32 cellular contexts compared by ENCODE assay signal in the genomic region with DNA sequence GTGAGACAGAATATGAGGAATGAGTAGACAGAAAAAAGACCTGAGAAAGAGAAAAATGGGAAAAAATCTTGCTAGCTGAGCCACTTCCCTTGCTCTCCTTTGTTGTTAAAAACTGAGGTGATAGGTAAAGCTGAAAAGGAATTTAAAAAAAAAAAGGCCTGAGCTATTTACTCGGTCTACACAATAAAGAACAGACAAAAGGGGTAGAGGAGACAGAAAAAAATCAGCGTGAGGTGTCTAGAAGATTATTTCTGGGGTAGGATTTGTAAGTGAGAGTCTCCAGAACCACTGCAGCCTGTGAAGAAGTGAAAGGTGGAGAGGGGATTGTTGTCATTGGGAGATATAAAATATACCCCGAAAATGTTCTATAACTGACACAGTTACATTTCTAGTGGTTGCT.
"Had no signal": no experiment of that assay in that cellular context is flagged by ENCODE, and none has a peak within 500 bp of the region (broad histone marks: within the 10 kb centered on the region; RNA-seq: fewer than 3 reads in every experiment).

No MANE protein-coding gene starts in this region.

- H3K9me3 ChIP-seq: ascending aorta, breast epithelium, esophagus squamous epithelium, gastroesophageal sphincter, heart right ventricle had no signal

- FAIRE-seq: endometrium, endothelial cell of umbilical vein had no signal

- H3K4me1 Mint-ChIP-seq: activated CD4-positive, alpha-beta memory T cell treated with anti-CD3 and anti-CD28 coated beads, Interleukin-2, amount 10 ng/mL, durations not matched to agents 7 days and 5 days; activated CD4-positive, alpha-beta T cell treated with anti-CD3 and anti-CD28 coated beads, Interleukin-2, amount 10 ng/mL, durations not matched to agents 7 days and 5 days; activated naive CD4-positive, alpha-beta T cell treated with anti-CD3 and anti-CD28 coated beads, Interleukin-2, amount 10 ng/mL, durations not matched to agents 7 days and 5 days; activated naive CD8-positive, alpha-beta T cell treated with anti-CD3 and anti-CD28 coated beads, Interleukin-2, amount 10 ng/mL, durations not matched to agents 7 days and 5 days; brain had no signal

- DNase-seq: activated CD4-positive, alpha-beta memory T cell treated with anti-CD3 and anti-CD28 coated beads, Interleukin-2, amount 10 ng/mL, durations not matched to agents 7 days and 5 days; activated CD4-positive, alpha-beta T cell treated with anti-CD3 and anti-CD28 coated beads for 1 hour; activated CD4-positive, alpha-beta T cell treated with anti-CD3 and anti-CD28 coated beads for 4 hours; activated CD4-positive, alpha-beta T cell treated with anti-CD3 and anti-CD28 coated beads, Interleukin-2, amount 10 ng/mL, durations not matched to agents 7 days and 5 days; activated CD4-positive, alpha-beta T cell treated with anti-CD3 and anti-CD28 coated beads, Interleukin-2, amount 50 U/mL, for 4 hours; activated CD8-positive, alpha-beta memory T cell treated with anti-CD3 and anti-CD28 coated beads, Interleukin-2, amount 50 U/mL, for 48 hours; activated gamma-delta T cell; activated naive CD4-positive, alpha-beta T cell; activated naive CD4-positive, alpha-beta T cell treated with anti-CD3 and anti-CD28 coated beads, Interleukin-2, amount 10 ng/mL, durations not matched to agents 7 days and 5 days; activated naive CD8-positive, alpha-beta T cell treated with anti-CD3 and anti-CD28 coated beads, Interleukin-2, amount 10 ng/mL, durations not matched to agents 7 days and 5 days; activated T-cell treated with anti-CD3 and anti-CD28 coated beads for 4 hours; activated T-cell treated with anti-CD3 and anti-CD28 coated beads, Interleukin-2, amount 50 U/mL, for 24 hours; activated T-cell treated with anti-CD3 and anti-CD28 coated beads, Interleukin-2, amount 50 U/mL, for 72 hours; central memory CD4-positive, alpha-beta T cell; cerebellar nuclear complex; dermis blood vessel endothelial cell; effector CD4-positive, alpha-beta T cell; effector memory CD8-positive, alpha-beta T cell; esophagus squamous epithelium; foreskin melanocyte; heart right ventricle; T-helper 2 cell had no signal

- H3K9me3 Mint-ChIP-seq: activated CD4-positive, alpha-beta memory T cell treated with anti-CD3 and anti-CD28 coated beads, Interleukin-2, amount 10 ng/mL, durations not matched to agents 7 days and 5 days; activated CD4-positive, alpha-beta T cell treated with anti-CD3 and anti-CD28 coated beads, Interleukin-2, amount 10 ng/mL, durations not matched to agents 7 days and 5 days; activated naive CD4-positive, alpha-beta T cell treated with anti-CD3 and anti-CD28 coated beads, Interleukin-2, amount 10 ng/mL, durations not matched to agents 7 days and 5 days; activated naive CD4-positive, alpha-beta T cell treated with anti-CD3 and anti-CD28 coated beads, Interleukin-2, amount 50 U/mL, for 72 hours; activated naive CD8-positive, alpha-beta T cell treated with anti-CD3 and anti-CD28 coated beads, Interleukin-2, amount 10 ng/mL, durations not matched to agents 7 days and 5 days; activated T-cell treated with anti-CD3 and anti-CD28 coated beads, Interleukin-2, amount 50 U/mL, for 24 hours; activated T-cell treated with anti-CD3 and anti-CD28 coated beads, Interleukin-2, amount 50 U/mL, for 72 hours; brain; effector memory CD8-positive, alpha-beta T cell had no signal

- H3K27ac ChIP-seq: ascending aorta, breast epithelium, cardiac muscle cell, coronary artery, epithelial cell of prostate, esophagus squamous epithelium, gastroesophageal sphincter, heart right ventricle had no signal

- H3K36me3 ChIP-seq: ascending aorta, breast epithelium, cardiac muscle cell, esophagus squamous epithelium, gastroesophageal sphincter, heart right ventricle had no signal

- H3K36me3 Mint-ChIP-seq: activated naive CD4-positive, alpha-beta T cell treated with anti-CD3 and anti-CD28 coated beads, Interleukin-2, amount 10 ng/mL, durations not matched to agents 7 days and 5 days; activated naive CD4-positive, alpha-beta T cell treated with anti-CD3 and anti-CD28 coated beads, Interleukin-2, amount 50 U/mL, for 72 hours; activated naive CD8-positive, alpha-beta T cell treated with anti-CD3 and anti-CD28 coated beads, Interleukin-2, amount 10 ng/mL, durations not matched to agents 7 days and 5 days; brain had no signal

- H3K27ac Mint-ChIP-seq: activated CD4-positive, alpha-beta memory T cell treated with anti-CD3 and anti-CD28 coated beads, Interleukin-2, amount 10 ng/mL, durations not matched to agents 7 days and 5 days; activated CD4-positive, alpha-beta T cell treated with anti-CD3 and anti-CD28 coated beads, Interleukin-2, amount 10 ng/mL, durations not matched to agents 7 days and 5 days; activated naive CD4-positive, alpha-beta T cell treated with anti-CD3 and anti-CD28 coated beads, Interleukin-2, amount 10 ng/mL, durations not matched to agents 7 days and 5 days; activated naive CD4-positive, alpha-beta T cell treated with anti-CD3 and anti-CD28 coated beads, Interleukin-2, amount 50 U/mL, for 72 hours; activated naive CD8-positive, alpha-beta T cell treated with anti-CD3 and anti-CD28 coated beads, Interleukin-2, amount 10 ng/mL, durations not matched to agents 7 days and 5 days; activated T-cell treated with anti-CD3 and anti-CD28 coated beads, Interleukin-2, amount 50 U/mL, for 24 hours; activated T-cell treated with anti-CD3 and anti-CD28 coated beads, Interleukin-2, amount 50 U/mL, for 72 hours; brain; effector memory CD8-positive, alpha-beta T cell had no signal

- H3K4me3 Mint-ChIP-seq: activated CD4-positive, alpha-beta memory T cell treated with anti-CD3 and anti-CD28 coated beads, Interleukin-2, amount 10 ng/mL, durations not matched to agents 7 days and 5 days; activated CD4-positive, alpha-beta T cell treated with anti-CD3 and anti-CD28 coated beads, Interleukin-2, amount 10 ng/mL, durations not matched to agents 7 days and 5 days; activated naive CD4-positive, alpha-beta T cell treated with anti-CD3 and anti-CD28 coated beads, Interleukin-2, amount 10 ng/mL, durations not matched to agents 7 days and 5 days; activated naive CD8-positive, alpha-beta T cell treated with anti-CD3 and anti-CD28 coated beads, Interleukin-2, amount 10 ng/mL, durations not matched to agents 7 days and 5 days; activated T-cell treated with anti-CD3 and anti-CD28 coated beads, Interleukin-2, amount 50 U/mL, for 24 hours; activated T-cell treated with anti-CD3 and anti-CD28 coated beads, Interleukin-2, amount 50 U/mL, for 72 hours; brain; effector memory CD8-positive, alpha-beta T cell had no signal

- H3K27me3 ChIP-seq: ascending aorta, breast epithelium, cardiac muscle cell, gastroesophageal sphincter had no signal

- H3K4me1 ChIP-seq: ascending aorta, breast epithelium, gastroesophageal sphincter, heart right ventricle had no signal

- ATAC-seq: activated naive CD4-positive, alpha-beta T cell treated with anti-CD3 and anti-CD28 coated beads, Interleukin-2, amount 50 U/mL, for 72 hours; activated T-cell treated with anti-CD3 and anti-CD28 coated beads, Interleukin-2, amount 50 U/mL, for 72 hours; effector memory CD8-positive, alpha-beta T cell; gastroesophageal sphincter; heart right ventricle had no signal

- H3K27me3 Mint-ChIP-seq: brain had no signal

- H3K4me3 ChIP-seq: ascending aorta, breast epithelium, cardiac muscle cell, coronary artery, esophagus squamous epithelium, gastroesophageal sphincter, heart right ventricle had no signal
